Comparison of ENCODE assay signal across 15 cellular contexts in the genomic region with DNA sequence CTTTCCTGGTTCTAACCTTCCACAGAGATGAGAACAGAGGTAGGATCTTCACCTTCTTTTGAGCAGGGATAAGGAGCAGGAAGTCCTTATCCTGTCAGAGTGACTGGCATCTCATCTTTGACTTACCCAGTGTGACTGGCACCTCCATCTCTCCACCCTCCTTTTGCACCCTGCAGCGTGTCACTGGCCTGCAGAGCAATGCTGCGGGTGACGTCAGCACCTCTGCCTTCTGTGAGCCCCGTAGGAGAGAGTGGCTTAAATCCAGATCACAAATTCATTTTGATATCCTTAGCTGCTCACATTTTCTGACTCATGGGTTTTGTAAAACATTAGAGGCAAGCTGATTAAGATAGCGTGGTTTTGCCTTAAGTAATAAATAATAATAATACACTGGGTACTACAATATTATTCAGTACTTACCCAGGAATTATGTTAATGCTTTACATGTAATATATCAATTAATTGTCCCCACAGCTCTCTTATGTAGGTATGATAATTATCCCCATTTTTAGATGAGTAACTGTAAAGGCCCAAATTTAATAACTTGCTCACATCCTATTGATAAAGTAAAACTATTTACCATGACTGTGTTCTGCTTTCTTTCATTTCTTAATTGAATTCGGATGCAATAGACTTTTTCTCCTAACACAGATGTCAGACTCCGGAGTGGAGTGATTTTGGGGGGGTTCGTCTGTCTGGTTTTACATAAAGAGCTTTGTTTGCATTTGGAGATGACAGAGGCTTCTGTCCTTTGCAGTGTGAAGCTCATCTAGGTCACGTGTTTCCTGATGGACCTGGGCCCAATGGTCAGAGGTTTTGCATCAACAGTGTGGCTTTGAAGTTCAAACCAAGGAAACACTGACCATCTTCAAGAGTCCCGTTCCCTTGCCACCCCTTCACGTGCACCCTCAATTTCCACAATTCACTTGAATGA.
"Had no signal": no experiment of that assay in that cellular context is flagged by ENCODE, and none has a peak within 500 bp of the region (broad histone marks: within the 10 kb centered on the region; RNA-seq: fewer than 3 reads in every experiment).

No MANE protein-coding gene starts in this region.

- H3K4me1 Mint-ChIP-seq: activated T-helper 17 cell treated with anti-CD3 and anti-CD28 coated beads, Interleukin-2, amount 50 U/mL, for 72 hours; nephron; T-cell had no signal

- ATAC-seq: activated CD4-positive, CD25-positive, alpha-beta regulatory T cell treated with anti-CD3 and anti-CD28 coated beads, Interleukin-2, amount 50 U/mL, for 24 hours; activated T-helper 17 cell treated with anti-CD3 and anti-CD28 coated beads, Interleukin-2, amount 50 U/mL, for 72 hours; left ventricle myocardium superior; T-cell had no signal

- H3K4me3 Mint-ChIP-seq: activated T-helper 17 cell treated with anti-CD3 and anti-CD28 coated beads, Interleukin-2, amount 50 U/mL, for 72 hours; nephron; T-cell had no signal

- H3K27me3 Mint-ChIP-seq: activated T-helper 17 cell treated with anti-CD3 and anti-CD28 coated beads, Interleukin-2, amount 50 U/mL, for 72 hours; T-cell had no signal

- H3K27ac Mint-ChIP-seq: activated T-helper 17 cell treated with anti-CD3 and anti-CD28 coated beads, Interleukin-2, amount 50 U/mL, for 72 hours; nephron; T-cell had no signal

- H3K9me3 Mint-ChIP-seq: activated T-helper 17 cell treated with anti-CD3 and anti-CD28 coated beads, Interleukin-2, amount 50 U/mL, for 72 hours had no signal

- DNase-seq: activated naive CD4-positive, alpha-beta T cell treated with Interleukin-2 at 50 U/mL for 16 hours; erythroblast; kidney glomerular epithelial cell; left ventricle myocardium superior; mesendoderm; ovary; retina; stimulated activated CD4-positive, alpha-beta T cell treated with anti-CD3 and anti-CD28 coated beads, Interleukin-12 subunit alpha, Interleukin-12 subunit beta, amount 100 ng/mL, for 4 hours; stimulated activated CD4-positive, alpha-beta T cell treated with anti-CD3 and anti-CD28 coated beads, Interleukin-2, amount 100 ng/mL, for 24 hours; stomach; T-cell; T-helper 9 cell had no signal
